ENCODE assay signal across 8 cellular contexts in genomic region chr2:110644357-110644756, GRCh38.
"Had no signal": no experiment of that assay in that cellular context is flagged by ENCODE, and none has a peak within 500 bp of the region (broad histone marks: within the 10 kb centered on the region; RNA-seq: fewer than 3 reads in every experiment).

No MANE protein-coding gene starts in this region.

- H3K9me3 ChIP-seq: HAP-1 had no signal

- H3K9me3 Mint-ChIP-seq: GM23338, H9, HFFc6 had no signal

- H3K4me1 Mint-ChIP-seq: GM23338, H9 had no signal

- DNase-seq: GM23248, GOT3, H7, H9, HCEC 1CT, HFFc6 had no signal

- H3K4me3 ChIP-seq: GM23248, GM23338, HAP-1 had no signal

- H3K4me3 Mint-ChIP-seq: GM23338, H9, HFFc6 had no signal

- H3K27ac Mint-ChIP-seq: GM23338, HFFc6 had no signal

- H3K4me1 ChIP-seq: HAP-1 had no signal

- H3K27ac ChIP-seq: GM23248 had no signal
